ENCODE assay signal across 24 cellular contexts in the genomic region with DNA sequence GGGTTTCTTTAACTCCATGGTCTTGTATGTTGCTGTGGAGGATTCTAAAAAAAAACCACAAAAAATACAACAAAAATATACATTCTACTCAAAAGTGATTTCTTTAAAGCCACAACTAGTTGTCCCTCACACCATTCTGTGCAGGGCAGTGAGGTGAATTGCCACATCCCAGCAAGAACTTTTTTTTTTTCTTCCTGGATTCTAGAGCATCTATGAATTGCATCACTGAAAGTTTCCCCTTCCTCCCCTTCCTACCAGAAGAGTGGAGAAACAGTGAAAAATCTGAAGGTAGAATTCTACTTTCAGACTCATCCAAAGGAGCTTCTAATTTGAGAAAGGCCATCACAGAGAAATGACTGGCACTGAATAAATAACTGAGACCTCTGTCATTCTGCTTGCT.
A peak's percentile ranks its signal among the peaks of the same experiment; 100 is the strongest.
DNase-seq lines count a peak whose midpoint lies in the region; TF ChIP-seq lines count a peak whose summit lies in the region.
"Had no signal": no experiment of that assay in that cellular context is flagged by ENCODE, and none has a peak within 500 bp of the region (broad histone marks: within the 10 kb centered on the region; RNA-seq: fewer than 3 reads in every experiment).

No MANE protein-coding gene starts in this region.

- no peak overlapping the region for H3K4me3 Mint-ChIP-seq in activated naive CD8-positive, alpha-beta T cell
- H3K4me3 Mint-ChIP-seq: natural killer cell treated with Interleukin-12 subunit alpha and Interleukin-12 subunit beta and Interleukin-15 and Interleukin-18, amount 100 ng/mL, for 72 hours had no signal

- H3K4me1 Mint-ChIP-seq in activated naive CD8-positive, alpha-beta T cell (ENCODE audit: low read depth), result peaks cover 18% of the 10 kb centered on the region

- no peak for TF ChIP-seq CTCF in AG10803 (conservative IDR thresholded peaks at IDR 0.05; ENCODE audit: low read length)
- no peak for TF ChIP-seq CTCF in fibroblast of pulmonary artery (IDR thresholded peaks at IDR 0.05; ENCODE audit: low read length, missing control alignments)

- H3K9me3 Mint-ChIP-seq in activated naive CD8-positive, alpha-beta T cell (ENCODE audit: low read depth), result no peaks in the 10 kb centered on the region
- H3K9me3 Mint-ChIP-seq: natural killer cell treated with Interleukin-12 subunit alpha and Interleukin-12 subunit beta and Interleukin-15 and Interleukin-18, amount 100 ng/mL, for 72 hours had no signal

- no peaks in the 10 kb centered on the region for H3K27me3 Mint-ChIP-seq in activated naive CD8-positive, alpha-beta T cell

- H3K27ac Mint-ChIP-seq in activated naive CD8-positive, alpha-beta T cell, result peak overlapping the region; percentile 87

- no peak overlapping the region for H3K4me3 ChIP-seq in AG10803 (ENCODE audit: low read length)
- no peak overlapping the region for H3K4me3 ChIP-seq in fibroblast of pulmonary artery (replicated peaks; ENCODE audit: low read depth, low read length)
- H3K4me3 ChIP-seq: sigmoid colon had no signal

- no peaks in the 10 kb centered on the region for H3K36me3 Mint-ChIP-seq in activated naive CD8-positive, alpha-beta T cell
- H3K36me3 Mint-ChIP-seq: natural killer cell treated with Interleukin-12 subunit alpha and Interleukin-12 subunit beta and Interleukin-15 and Interleukin-18, amount 100 ng/mL, for 72 hours had no signal

- peak; percentile 29 for DNase-seq in AG10803 (ENCODE audit: low read depth)
- DNase-seq in EH (ENCODE audit: low read depth), result peak; percentile 10
- peak; percentile 57 for DNase-seq in fibroblast of pulmonary artery (ENCODE audit: low read depth)
- no peak for DNase-seq in anterior cingulate cortex (lab: John Stamatoyannopoulos, UW)
- DNase-seq in central memory CD4-positive, alpha-beta T cell, result no peak
- no peak for DNase-seq in hippocampal formation (lab: John Stamatoyannopoulos, UW)
- DNase-seq: activated CD4-positive, CD25-positive, alpha-beta regulatory T cell treated with anti-CD3 and anti-CD28 coated beads, Interleukin-2, amount 50 U/mL, for 72 hours; activated CD8-positive, alpha-beta memory T cell treated with anti-CD3 and anti-CD28 coated beads for 24 hours; activated gamma-delta T cell; activated T-cell treated with anti-CD3 and anti-CD28 coated beads for 4 hours; C1 segment of cervical spinal cord; cortex of kidney; DMS53; effector memory CD4-positive, alpha-beta T cell; NCI-H1105; NCI-H187; NCI-H510A; sigmoid colon; SK-N-SH; stimulated activated CD4-positive, alpha-beta T cell treated with anti-CD3 and anti-CD28 coated beads, Interleukin-12 subunit alpha, Interleukin-12 subunit beta, amount 100 ng/mL, for 4 hours; stimulated activated CD4-positive, alpha-beta T cell treated with anti-CD3 and anti-CD28 coated beads, Interleukin-2, amount 100 ng/mL, for 48 hours; trophoblast cell had no signal

Comparison
In these comparisons a context has a peak if more than half of its experiments do, and no peak if none do; other contexts are left out.
1. DNase-seq: peak in AG10803 (single experiment), EH (single experiment) and fibroblast of pulmonary artery (single experiment); none in anterior cingulate cortex (0 of 58), central memory CD4-positive, alpha-beta T cell (single experiment) and hippocampal formation (0 of 2).